Comparison of ENCODE assay signal across 1 cellular context in the genomic region with DNA sequence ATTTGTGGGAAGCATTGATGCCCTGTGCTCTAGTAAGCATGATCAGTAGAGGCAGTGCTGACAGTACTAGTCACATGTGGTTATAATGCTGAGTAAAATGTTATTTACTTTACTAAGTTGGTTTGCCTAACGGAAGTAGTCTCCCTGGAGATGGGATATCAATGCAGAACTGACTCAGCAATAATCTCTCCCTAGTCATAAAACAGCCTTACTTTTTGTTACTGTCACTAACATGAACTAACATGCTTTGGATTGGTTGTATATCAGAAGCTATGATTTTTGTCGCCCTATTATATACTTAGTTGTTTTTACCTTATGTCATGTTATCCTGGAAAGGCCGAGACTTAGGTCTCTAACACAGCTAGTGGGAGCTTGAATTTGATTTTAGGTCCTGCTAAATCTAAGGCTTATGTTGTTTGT.
TF ChIP-seq lines count a peak whose summit lies in the region.

No MANE protein-coding gene starts in this region.

TF ChIP-seq in K562, 482 proteins besides CTCF, POLR2A, EP300 and RAD21 (continued from another document):
- TF ChIP-seq ARNT (IDR thresholded peaks at IDR 0.05) (0 out of 4 replicates have a peak, but pooled peaks of 1 of the 2 experiments have one; percentile 60), ETV1 (tag; conservative IDR thresholded peaks at IDR 0.05; ENCODE audit: low read depth) (peak; percentile 83), DPF2 (IDR thresholded peaks at IDR 0.05) (peak; percentile 87), ZNF274 (IDR thresholded peaks at IDR 0.05; ENCODE audit: borderline replicate concordance, low read depth, low read length) (no peak), TBP (optimal IDR thresholded peaks at IDR 0.05; ENCODE audit: low read depth, low read length) (peak; percentile 14), REST (CRISPR knock-in tag; IDR thresholded peaks at IDR 0.05; ENCODE audit: low read depth) (no peak), TEAD4 (IDR thresholded peaks at IDR 0.05; ENCODE audit: low read length) (peak; percentile 43; the same call in 1 of the 2 replicates), TEAD4 (CRISPR knock-in tag; IDR thresholded peaks at IDR 0.05; ENCODE audit: borderline replicate concordance) (no peak), ZNF316 (IDR thresholded peaks at IDR 0.05) (peak; percentile 100), C11orf30 (IDR thresholded peaks at IDR 0.05; ENCODE audit: low read depth) (peak; percentile 100), ZBTB7A (IDR thresholded peaks at IDR 0.05; ENCODE audit: borderline replicate concordance, control insufficient read depth, low read depth, low read length) (no peak), MYNN (IDR thresholded peaks at IDR 0.05) (no peak), MYNN (CRISPR knock-in tag; IDR thresholded peaks at IDR 0.05) (no peak)
- TF ChIP-seq, protein P1, sequence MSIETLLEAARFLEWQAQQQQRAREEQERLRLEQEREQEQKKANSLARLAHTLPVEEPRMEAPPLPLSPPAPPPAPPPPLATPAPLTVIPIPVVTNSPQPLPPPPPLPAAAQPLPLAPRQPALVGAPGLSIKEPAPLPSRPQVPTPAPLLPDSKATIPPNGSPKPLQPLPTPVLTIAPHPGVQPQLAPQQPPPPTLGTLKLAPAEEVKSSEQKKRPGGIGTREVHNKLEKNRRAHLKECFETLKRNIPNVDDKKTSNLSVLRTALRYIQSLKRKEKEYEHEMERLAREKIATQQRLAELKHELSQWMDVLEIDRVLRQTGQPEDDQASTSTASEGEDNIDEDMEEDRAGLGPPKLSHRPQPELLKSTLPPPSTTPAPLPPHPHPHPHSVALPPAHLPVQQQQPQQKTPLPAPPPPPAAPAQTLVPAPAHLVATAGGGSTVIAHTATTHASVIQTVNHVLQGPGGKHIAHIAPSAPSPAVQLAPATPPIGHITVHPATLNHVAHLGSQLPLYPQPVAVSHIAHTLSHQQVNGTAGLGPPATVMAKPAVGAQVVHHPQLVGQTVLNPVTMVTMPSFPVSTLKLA (conservative IDR thresholded peaks at IDR 0.05), result peak in 1 of 2 experiments; percentile 54; a peak in 3 of 4 replicates
- TF ChIP-seq, protein P2, sequence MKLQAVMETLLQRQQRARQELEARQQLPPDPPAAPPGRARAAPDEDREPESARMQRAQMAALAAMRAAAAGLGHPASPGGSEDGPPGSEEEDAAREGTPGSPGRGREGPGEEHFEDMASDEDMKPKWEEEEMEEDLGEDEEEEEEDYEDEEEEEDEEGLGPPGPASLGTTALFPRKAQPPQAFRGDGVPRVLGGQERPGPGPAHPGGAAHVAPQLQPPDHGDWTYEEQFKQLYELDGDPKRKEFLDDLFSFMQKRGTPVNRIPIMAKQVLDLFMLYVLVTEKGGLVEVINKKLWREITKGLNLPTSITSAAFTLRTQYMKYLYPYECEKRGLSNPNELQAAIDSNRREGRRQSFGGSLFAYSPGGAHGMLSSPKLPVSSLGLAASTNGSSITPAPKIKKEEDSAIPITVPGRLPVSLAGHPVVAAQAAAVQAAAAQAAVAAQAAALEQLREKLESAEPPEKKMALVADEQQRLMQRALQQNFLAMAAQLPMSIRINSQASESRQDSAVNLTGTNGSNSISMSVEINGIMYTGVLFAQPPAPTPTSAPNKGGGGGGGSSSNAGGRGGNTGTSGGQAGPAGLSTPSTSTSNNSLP (IDR thresholded peaks at IDR 0.05; ENCODE audit: borderline replicate concordance, low read depth, low read length), result peak; percentile 86; the same call in 1 of the 2 replicates
